7 cellular contexts compared by ENCODE assay signal in the genomic region with DNA sequence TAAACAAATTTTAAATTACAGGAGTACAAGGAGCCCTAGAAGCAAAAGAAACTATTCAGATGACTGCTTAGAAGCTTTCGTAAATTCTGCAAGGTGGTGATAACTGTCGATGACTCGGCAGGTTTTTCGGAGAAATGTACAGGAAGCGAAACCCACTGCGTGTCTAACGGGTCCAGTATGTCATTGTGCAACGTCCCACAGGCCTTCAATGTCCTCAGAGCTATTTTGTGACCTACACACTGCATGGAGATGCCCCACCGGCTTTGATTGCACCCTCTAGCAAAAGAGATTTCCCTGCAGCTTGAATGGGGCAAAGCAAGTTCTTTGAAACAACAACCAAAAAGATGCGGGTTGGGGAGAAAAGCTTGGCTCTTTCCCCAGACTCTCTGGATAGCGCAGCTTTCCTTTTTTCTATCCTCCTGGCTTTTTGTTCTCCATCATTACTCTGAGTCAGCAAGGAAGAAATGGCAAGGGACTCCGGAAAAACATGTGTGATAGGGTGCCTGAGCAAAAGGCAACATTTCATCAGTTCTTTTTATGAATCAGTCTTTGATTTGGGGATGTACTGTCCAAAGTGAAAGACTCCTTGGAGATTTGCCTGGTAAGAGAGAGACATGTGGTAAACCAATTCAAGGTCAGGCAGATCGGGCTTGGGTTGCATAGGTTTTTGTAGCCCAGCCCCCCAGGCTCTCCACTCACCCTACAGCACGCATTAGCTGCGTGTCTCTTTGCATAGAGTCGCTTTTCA.
A peak's percentile ranks its signal among the peaks of the same experiment; 100 is the strongest.
DNase-seq lines count a peak whose midpoint lies in the region; ATAC-seq and TF ChIP-seq lines count a peak whose summit lies in the region.

No MANE protein-coding gene starts in this region.

- H3K36me3 Mint-ChIP-seq in activated T-helper 2 cell treated with anti-CD3 and anti-CD28 coated beads, Interferon-gamma antibody, Interleukin-2, Interleukin-4, amounts not matched to agents 10 μg/mL and 5 μg/mL and 100 μg/mL, durations not matched to agents 14 hours and 24 hours and 36 hours (ENCODE audit: low read depth) = peaks cover 19% of the 10 kb centered on the region
- H3K36me3 Mint-ChIP-seq in nephron progenitor cell (ENCODE audit: low read depth) = no peaks in the 10 kb centered on the region

- H3K27me3 Mint-ChIP-seq in activated T-helper 2 cell treated with anti-CD3 and anti-CD28 coated beads, Interferon-gamma antibody, Interleukin-2, Interleukin-4, amounts not matched to agents 10 μg/mL and 5 μg/mL and 100 μg/mL, durations not matched to agents 14 hours and 24 hours and 36 hours (ENCODE audit: low read depth) = no peaks in the 10 kb centered on the region
- H3K27me3 Mint-ChIP-seq in nephron progenitor cell (ENCODE audit: low read depth, poor library complexity) = peaks cover 6% of the 10 kb centered on the region

- H3K4me3 Mint-ChIP-seq in activated T-helper 2 cell treated with anti-CD3 and anti-CD28 coated beads, Interferon-gamma antibody, Interleukin-2, Interleukin-4, amounts not matched to agents 10 μg/mL and 5 μg/mL and 100 μg/mL, durations not matched to agents 14 hours and 24 hours and 36 hours (ENCODE audit: low read depth) = peak overlapping the region; percentile 56
- no peak overlapping the region for H3K4me3 Mint-ChIP-seq in nephron progenitor cell

- peaks cover 15% of the 10 kb centered on the region for H3K9me3 Mint-ChIP-seq in activated T-helper 2 cell treated with anti-CD3 and anti-CD28 coated beads, Interferon-gamma antibody, Interleukin-2, Interleukin-4, amounts not matched to agents 10 μg/mL and 5 μg/mL and 100 μg/mL, durations not matched to agents 14 hours and 24 hours and 36 hours
- peaks cover 45% of the 10 kb centered on the region for H3K9me3 Mint-ChIP-seq in nephron progenitor cell

- peaks cover 39% of the 10 kb centered on the region for H3K4me1 Mint-ChIP-seq in activated T-helper 2 cell treated with anti-CD3 and anti-CD28 coated beads, Interferon-gamma antibody, Interleukin-2, Interleukin-4, amounts not matched to agents 10 μg/mL and 5 μg/mL and 100 μg/mL, durations not matched to agents 14 hours and 24 hours and 36 hours (ENCODE audit: low read depth)
- peaks cover 25% of the 10 kb centered on the region for H3K4me1 Mint-ChIP-seq in nephron progenitor cell

- DNase-seq in H4 (ENCODE audit: low spot score) (peak; percentile 61), M059J (ENCODE audit: low read depth) (peak; percentile 60), medulla oblongata (ENCODE audit: extremely low spot score) (peak; percentile 44), kidney glomerular epithelial cell (lab: John Stamatoyannopoulos, UW) (no peak), nephron progenitor cell (no peak)
- DNase-seq in activated T-helper 2 cell treated with anti-CD3 and anti-CD28 coated beads, Interferon-gamma antibody, Interleukin-2, Interleukin-4, amounts not matched to agents 10 μg/mL and 5 μg/mL and 100 μg/mL, durations not matched to agents 14 hours and 24 hours and 36 hours (ENCODE audit: low spot score) = peak; percentile 56

- H3K27ac Mint-ChIP-seq in activated T-helper 2 cell treated with anti-CD3 and anti-CD28 coated beads, Interferon-gamma antibody, Interleukin-2, Interleukin-4, amounts not matched to agents 10 μg/mL and 5 μg/mL and 100 μg/mL, durations not matched to agents 14 hours and 24 hours and 36 hours = peak overlapping the region; percentile 82
- H3K27ac Mint-ChIP-seq in nephron progenitor cell = no peak overlapping the region

- intact Hi-C loops in activated T-helper 2 cell treated with anti-CD3 and anti-CD28 coated beads, Interferon-gamma antibody, Interleukin-2, Interleukin-4, amounts not matched to agents 10 μg/mL and 5 μg/mL and 100 μg/mL, durations not matched to agents 14 hours and 24 hours and 36 hours (cut with micrococcal nuclease) = loop anchor here (1.0 to 2.0 kb wide), 5 partner anchors 12 to 324 kb away; no protein-coding TSS in a partner anchor

- no peak for TF ChIP-seq CTCF in nephron progenitor cell (IDR thresholded peaks at IDR 0.05)

- peak; percentile 72 for ATAC-seq in GM18511 (IDR thresholded peaks at IDR 0.05; ENCODE audit: unreplicated experiment)

Comparison
In these comparisons a context has a peak if more than half of its experiments do, and no peak if none do; other contexts are left out.
1. DNase-seq: peak in H4 (single experiment), M059J (single experiment), activated T-helper 2 cell treated with anti-CD3 and anti-CD28 coated beads, Interferon-gamma antibody, Interleukin-2, Interleukin-4, amounts not matched to agents 10 μg/mL and 5 μg/mL and 100 μg/mL, durations not matched to agents 14 hours and 24 hours and 36 hours (single experiment) and medulla oblongata (single experiment); none in kidney glomerular epithelial cell (single experiment) and nephron progenitor cell (single experiment).